Comparison of ENCODE assay signal across 1 cellular context in the genomic region with DNA sequence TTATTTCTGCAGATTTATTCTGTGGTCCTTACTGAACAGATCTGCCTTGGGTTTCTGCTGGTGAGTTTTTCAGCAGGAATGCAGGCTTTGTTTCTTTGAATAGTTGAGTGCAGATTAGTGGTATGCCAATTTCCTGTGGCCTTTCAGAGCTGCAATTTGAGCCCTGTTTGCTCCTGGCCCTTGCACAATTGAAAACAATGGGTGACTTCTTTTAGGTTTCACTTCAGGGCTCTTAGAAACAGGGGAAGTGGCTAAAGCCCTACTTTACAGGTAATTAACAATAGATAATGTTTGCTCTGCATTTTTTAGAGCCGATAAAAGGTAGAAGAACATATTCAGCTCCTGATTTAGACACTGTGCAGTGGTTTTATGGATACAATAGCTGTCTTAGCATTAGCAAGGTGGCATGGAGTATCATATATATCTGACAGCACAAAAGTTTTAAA.
TF ChIP-seq lines count a peak whose summit lies in the region.

No MANE protein-coding gene starts in this region.

TF ChIP-seq in HepG2, 621 proteins besides CTCF, POLR2A, EP300 and RAD21 (continued from another document and continues in another):
- TF ChIP-seq, protein P1, sequence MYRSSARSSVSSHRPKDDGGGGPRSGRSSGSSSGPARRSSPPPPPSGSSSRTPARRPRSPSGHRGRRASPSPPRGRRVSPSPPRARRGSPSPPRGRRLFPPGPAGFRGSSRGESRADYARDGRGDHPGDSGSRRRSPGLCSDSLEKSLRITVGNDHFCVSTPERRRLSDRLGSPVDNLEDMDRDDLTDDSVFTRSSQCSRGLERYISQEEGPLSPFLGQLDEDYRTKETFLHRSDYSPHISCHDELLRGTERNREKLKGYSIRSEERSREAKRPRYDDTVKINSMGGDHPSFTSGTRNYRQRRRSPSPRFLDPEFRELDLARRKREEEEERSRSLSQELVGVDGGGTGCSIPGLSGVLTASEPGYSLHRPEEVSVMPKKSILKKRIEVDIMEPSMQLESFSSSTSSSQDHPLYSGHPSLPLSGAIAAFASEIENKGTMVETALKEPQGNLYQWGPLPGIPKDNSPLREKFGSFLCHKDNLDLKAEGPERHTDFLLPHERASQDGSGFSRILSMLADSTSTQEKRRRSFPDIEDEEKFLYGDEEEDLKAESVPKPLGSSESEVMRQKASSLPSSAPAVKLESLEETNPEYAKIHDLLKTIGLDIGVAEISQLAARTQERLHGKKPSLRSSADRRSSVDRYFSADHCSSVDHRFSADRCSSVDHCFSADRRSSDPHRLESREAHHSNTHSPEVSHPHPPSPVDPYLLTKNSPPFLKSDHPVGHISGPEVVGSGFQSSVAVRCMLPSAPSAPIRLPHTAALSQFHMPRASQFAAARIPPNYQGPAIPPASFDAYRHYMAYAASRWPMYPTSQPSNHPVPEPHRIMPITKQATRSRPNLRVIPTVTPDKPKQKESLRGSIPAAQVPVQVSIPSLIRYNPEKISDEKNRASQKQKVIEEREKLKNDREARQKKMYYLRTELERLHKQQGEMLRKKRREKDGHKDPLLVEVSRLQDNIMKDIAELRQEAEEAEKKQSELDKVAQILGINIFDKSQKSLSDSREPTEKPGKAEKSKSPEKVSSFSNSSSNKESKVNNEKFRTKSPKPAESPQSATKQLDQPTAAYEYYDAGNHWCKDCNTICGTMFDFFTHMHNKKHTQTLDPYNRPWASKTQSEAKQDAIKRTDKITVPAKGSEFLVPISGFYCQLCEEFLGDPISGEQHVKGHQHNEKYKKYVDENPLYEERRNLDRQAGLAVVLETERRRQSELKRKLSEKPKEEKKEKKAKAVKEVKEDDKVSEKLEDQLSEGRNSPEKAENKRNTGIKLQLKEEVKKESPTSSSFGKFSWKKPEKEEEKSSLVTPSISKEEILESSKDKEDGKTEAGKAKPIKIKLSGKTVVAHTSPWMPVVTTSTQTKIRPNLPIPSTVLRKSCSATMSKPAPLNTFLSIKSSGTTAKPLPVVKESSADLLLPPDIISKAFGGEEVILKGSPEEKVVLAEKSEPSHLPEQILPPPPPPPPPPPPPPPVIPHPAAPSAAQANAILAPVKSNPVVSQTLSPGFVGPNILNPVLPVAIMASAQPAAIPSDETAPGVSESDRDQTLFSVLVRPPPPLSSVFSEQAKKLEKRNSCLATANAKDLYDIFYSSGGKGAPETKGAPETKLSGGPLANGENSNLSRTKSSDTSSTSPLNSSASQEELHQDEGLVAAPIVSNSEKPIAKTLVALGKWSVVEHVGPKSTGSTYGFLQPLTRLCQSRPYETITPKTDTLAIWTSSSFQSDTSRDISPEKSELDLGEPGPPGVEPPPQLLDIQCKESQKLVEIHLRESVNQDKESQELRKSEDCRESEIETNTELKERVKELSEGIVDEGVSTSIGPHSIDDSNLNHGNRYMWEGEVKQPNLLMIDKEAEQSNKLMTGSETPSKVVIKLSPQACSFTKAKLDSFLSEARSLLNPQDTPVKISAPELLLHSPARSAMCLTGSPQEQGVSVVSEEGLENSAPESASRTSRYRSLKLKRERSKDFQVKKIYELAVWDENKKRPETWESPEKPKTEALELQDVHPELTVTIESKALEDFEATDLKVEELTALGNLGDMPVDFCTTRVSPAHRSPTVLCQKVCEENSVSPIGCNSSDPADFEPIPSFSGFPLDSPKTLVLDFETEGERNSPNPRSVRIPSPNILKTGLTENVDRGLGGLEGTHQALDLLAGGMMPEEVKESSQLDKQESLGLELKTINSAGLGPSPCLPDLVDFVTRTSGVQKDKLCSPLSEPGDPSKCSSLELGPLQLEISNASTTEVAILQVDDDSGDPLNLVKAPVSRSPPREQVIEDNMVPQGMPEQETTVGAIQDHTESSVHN (CRISPR knock-in tag; IDR thresholded peaks at IDR 0.05), result no peak
- TF ChIP-seq U2AF2 (IDR thresholded peaks at IDR 0.05; ENCODE audit: low read depth, low read length) (no peak), REL (CRISPR knock-in tag; conservative IDR thresholded peaks at IDR 0.05) (no peak), ZNF556 (CRISPR knock-in tag; IDR thresholded peaks at IDR 0.05; ENCODE audit: borderline replicate concordance) (peak; percentile 76; the same call in 1 of the 2 replicates), PHF20 (CRISPR knock-in tag; IDR thresholded peaks at IDR 0.05) (no peak), ZNF614 (CRISPR knock-in tag; IDR thresholded peaks at IDR 0.05; ENCODE audit: borderline replicate concordance) (peak; percentile 63; the same call in 1 of the 2 replicates), GABPA (IDR thresholded peaks at IDR 0.05; ENCODE audit: low read depth, low read length) (no peak), GABPA (CRISPR knock-in tag; IDR thresholded peaks at IDR 0.05; ENCODE audit: low read depth) (peak; percentile 51; the same call in 1 of the 2 replicates), CHD2 (IDR thresholded peaks at IDR 0.05; ENCODE audit: low read depth, low read length) (no peak), SATB2 (CRISPR knock-in tag; IDR thresholded peaks at IDR 0.05) (no peak), KLF9 (CRISPR knock-in tag; IDR thresholded peaks at IDR 0.05; ENCODE audit: low read depth) (no peak), ZNF878 (CRISPR knock-in tag; IDR thresholded peaks at IDR 0.05) (peak; percentile 47; the same call in 1 of the 2 replicates), NCOA2 (CRISPR knock-in tag; IDR thresholded peaks at IDR 0.05) (peak; percentile 94), MED13 (CRISPR knock-in tag; IDR thresholded peaks at IDR 0.05) (peak; percentile 88), MAF1 (CRISPR knock-in tag; IDR thresholded peaks at IDR 0.05; ENCODE audit: borderline replicate concordance) (no peak), ZNF143 (CRISPR knock-in tag; IDR thresholded peaks at IDR 0.05) (no peak), FOXP1 (IDR thresholded peaks at IDR 0.05) (0 out of 2 replicates have a peak, but pooled peaks have one; percentile 18), FOXP1 (CRISPR knock-in tag; IDR thresholded peaks at IDR 0.05) (peak; percentile 85), ZNF326 (CRISPR knock-in tag; IDR thresholded peaks at IDR 0.05; ENCODE audit: borderline replicate concordance) (no peak), ZNF83 (CRISPR knock-in tag; IDR thresholded peaks at IDR 0.05; ENCODE audit: borderline replicate concordance) (no peak), ZNF644 (CRISPR knock-in tag; IDR thresholded peaks at IDR 0.05; ENCODE audit: low read depth) (peak; percentile 54; the same call in 1 of the 2 replicates), FLYWCH1 (CRISPR knock-in tag; IDR thresholded peaks at IDR 0.05) (no peak), ZNF225 (CRISPR knock-in tag; IDR thresholded peaks at IDR 0.05) (no peak), ATAD3A (CRISPR knock-in tag; IDR thresholded peaks at IDR 0.05) (no peak), ZNF570 (CRISPR knock-in tag; IDR thresholded peaks at IDR 0.05; ENCODE audit: borderline replicate concordance) (no peak), ZSCAN31 (CRISPR knock-in tag; IDR thresholded peaks at IDR 0.05; ENCODE audit: low read depth) (no peak), HCFC1 (IDR thresholded peaks at IDR 0.05; ENCODE audit: low read depth, low read length) (no peak)
- TF ChIP-seq, protein P2, sequence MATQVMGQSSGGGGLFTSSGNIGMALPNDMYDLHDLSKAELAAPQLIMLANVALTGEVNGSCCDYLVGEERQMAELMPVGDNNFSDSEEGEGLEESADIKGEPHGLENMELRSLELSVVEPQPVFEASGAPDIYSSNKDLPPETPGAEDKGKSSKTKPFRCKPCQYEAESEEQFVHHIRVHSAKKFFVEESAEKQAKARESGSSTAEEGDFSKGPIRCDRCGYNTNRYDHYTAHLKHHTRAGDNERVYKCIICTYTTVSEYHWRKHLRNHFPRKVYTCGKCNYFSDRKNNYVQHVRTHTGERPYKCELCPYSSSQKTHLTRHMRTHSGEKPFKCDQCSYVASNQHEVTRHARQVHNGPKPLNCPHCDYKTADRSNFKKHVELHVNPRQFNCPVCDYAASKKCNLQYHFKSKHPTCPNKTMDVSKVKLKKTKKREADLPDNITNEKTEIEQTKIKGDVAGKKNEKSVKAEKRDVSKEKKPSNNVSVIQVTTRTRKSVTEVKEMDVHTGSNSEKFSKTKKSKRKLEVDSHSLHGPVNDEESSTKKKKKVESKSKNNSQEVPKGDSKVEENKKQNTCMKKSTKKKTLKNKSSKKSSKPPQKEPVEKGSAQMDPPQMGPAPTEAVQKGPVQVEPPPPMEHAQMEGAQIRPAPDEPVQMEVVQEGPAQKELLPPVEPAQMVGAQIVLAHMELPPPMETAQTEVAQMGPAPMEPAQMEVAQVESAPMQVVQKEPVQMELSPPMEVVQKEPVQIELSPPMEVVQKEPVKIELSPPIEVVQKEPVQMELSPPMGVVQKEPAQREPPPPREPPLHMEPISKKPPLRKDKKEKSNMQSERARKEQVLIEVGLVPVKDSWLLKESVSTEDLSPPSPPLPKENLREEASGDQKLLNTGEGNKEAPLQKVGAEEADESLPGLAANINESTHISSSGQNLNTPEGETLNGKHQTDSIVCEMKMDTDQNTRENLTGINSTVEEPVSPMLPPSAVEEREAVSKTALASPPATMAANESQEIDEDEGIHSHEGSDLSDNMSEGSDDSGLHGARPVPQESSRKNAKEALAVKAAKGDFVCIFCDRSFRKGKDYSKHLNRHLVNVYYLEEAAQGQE (IDR thresholded peaks at IDR 0.05; ENCODE audit: borderline replicate concordance in 1 of 2, low read depth in 1 of 2, low read length in 2 of 2), result peak in 1 of 2 experiments; percentile 46; a peak in 1 of 4 replicates
- TF ChIP-seq, protein P3, sequence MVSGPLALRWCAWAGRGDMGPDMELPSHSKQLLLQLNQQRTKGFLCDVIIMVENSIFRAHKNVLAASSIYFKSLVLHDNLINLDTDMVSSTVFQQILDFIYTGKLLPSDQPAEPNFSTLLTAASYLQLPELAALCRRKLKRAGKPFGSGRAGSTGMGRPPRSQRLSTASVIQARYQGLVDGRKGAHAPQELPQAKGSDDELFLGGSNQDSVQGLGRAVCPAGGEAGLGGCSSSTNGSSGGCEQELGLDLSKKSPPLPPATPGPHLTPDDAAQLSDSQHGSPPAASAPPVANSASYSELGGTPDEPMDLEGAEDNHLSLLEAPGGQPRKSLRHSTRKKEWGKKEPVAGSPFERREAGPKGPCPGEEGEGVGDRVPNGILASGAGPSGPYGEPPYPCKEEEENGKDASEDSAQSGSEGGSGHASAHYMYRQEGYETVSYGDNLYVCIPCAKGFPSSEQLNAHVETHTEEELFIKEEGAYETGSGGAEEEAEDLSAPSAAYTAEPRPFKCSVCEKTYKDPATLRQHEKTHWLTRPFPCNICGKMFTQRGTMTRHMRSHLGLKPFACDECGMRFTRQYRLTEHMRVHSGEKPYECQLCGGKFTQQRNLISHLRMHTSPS (CRISPR knock-in tag; IDR thresholded peaks at IDR 0.05; ENCODE audit: low read depth), result 0 out of 2 replicates have a peak, but pooled peaks have one; percentile 55
- TF ChIP-seq, protein P4, sequence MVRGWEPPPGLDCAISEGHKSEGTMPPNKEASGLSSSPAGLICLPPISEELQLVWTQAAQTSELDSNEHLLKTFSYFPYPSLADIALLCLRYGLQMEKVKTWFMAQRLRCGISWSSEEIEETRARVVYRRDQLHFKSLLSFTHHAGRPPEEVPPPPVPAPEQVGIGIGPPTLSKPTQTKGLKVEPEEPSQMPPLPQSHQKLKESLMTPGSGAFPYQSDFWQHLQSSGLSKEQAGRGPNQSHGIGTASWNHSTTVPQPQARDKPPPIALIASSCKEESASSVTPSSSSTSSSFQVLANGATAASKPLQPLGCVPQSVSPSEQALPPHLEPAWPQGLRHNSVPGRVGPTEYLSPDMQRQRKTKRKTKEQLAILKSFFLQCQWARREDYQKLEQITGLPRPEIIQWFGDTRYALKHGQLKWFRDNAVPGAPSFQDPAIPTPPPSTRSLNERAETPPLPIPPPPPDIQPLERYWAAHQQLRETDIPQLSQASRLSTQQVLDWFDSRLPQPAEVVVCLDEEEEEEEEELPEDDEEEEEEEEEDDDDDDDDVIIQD (CRISPR knock-in tag; IDR thresholded peaks at IDR 0.05; ENCODE audit: low read depth), result peak; percentile 73
- TF ChIP-seq, protein P5, sequence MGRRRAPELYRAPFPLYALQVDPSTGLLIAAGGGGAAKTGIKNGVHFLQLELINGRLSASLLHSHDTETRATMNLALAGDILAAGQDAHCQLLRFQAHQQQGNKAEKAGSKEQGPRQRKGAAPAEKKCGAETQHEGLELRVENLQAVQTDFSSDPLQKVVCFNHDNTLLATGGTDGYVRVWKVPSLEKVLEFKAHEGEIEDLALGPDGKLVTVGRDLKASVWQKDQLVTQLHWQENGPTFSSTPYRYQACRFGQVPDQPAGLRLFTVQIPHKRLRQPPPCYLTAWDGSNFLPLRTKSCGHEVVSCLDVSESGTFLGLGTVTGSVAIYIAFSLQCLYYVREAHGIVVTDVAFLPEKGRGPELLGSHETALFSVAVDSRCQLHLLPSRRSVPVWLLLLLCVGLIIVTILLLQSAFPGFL (CRISPR knock-in tag; IDR thresholded peaks at IDR 0.05), result no peak
- TF ChIP-seq, protein P6, sequence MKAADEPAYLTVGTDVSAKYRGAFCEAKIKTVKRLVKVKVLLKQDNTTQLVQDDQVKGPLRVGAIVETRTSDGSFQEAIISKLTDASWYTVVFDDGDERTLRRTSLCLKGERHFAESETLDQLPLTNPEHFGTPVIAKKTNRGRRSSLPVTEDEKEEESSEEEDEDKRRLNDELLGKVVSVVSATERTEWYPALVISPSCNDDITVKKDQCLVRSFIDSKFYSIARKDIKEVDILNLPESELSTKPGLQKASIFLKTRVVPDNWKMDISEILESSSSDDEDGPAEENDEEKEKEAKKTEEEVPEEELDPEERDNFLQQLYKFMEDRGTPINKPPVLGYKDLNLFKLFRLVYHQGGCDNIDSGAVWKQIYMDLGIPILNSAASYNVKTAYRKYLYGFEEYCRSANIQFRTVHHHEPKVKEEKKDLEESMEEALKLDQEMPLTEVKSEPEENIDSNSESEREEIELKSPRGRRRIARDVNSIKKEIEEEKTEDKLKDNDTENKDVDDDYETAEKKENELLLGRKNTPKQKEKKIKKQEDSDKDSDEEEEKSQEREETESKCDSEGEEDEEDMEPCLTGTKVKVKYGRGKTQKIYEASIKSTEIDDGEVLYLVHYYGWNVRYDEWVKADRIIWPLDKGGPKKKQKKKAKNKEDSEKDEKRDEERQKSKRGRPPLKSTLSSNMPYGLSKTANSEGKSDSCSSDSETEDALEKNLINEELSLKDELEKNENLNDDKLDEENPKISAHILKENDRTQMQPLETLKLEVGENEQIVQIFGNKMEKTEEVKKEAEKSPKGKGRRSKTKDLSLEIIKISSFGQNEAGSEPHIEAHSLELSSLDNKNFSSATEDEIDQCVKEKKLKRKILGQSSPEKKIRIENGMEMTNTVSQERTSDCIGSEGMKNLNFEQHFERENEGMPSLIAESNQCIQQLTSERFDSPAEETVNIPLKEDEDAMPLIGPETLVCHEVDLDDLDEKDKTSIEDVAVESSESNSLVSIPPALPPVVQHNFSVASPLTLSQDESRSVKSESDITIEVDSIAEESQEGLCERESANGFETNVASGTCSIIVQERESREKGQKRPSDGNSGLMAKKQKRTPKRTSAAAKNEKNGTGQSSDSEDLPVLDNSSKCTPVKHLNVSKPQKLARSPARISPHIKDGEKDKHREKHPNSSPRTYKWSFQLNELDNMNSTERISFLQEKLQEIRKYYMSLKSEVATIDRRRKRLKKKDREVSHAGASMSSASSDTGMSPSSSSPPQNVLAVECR (CRISPR knock-in tag; IDR thresholded peaks at IDR 0.05; ENCODE audit: borderline replicate concordance), result no peak; the same call in 1 of the 2 replicates
- TF ChIP-seq, protein P7, sequence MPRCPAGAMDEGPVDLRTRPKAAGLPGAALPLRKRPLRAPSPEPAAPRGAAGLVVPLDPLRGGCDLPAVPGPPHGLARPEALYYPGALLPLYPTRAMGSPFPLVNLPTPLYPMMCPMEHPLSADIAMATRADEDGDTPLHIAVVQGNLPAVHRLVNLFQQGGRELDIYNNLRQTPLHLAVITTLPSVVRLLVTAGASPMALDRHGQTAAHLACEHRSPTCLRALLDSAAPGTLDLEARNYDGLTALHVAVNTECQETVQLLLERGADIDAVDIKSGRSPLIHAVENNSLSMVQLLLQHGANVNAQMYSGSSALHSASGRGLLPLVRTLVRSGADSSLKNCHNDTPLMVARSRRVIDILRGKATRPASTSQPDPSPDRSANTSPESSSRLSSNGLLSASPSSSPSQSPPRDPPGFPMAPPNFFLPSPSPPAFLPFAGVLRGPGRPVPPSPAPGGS (CRISPR knock-in tag; IDR thresholded peaks at IDR 0.05), result no peak
